In genomic region chr3:117603097-117603496, GRCh38 we compare ENCODE assay signal across 15 cellular contexts.
DNase-seq lines count a peak whose midpoint lies in the region; ATAC-seq and TF ChIP-seq lines count a peak whose summit lies in the region.
"Had no signal": no experiment of that assay in that cellular context is flagged by ENCODE, and none has a peak within 500 bp of the region (broad histone marks: within the 10 kb centered on the region; RNA-seq: fewer than 3 reads in every experiment).

No MANE protein-coding gene starts in this region.

- peaks cover 14% of the 10 kb centered on the region for H3K4me1 ChIP-seq in parathyroid adenoma
- no peaks in the 10 kb centered on the region for H3K4me1 ChIP-seq in esophagus muscularis mucosa
- H3K4me1 ChIP-seq: heart left ventricle had no signal

- H3K79me2 ChIP-seq in parathyroid adenoma: no peaks in the 10 kb centered on the region

- H3K36me3 ChIP-seq in parathyroid adenoma (ENCODE audit: control insufficient read depth, insufficient read depth, low read length) (no peaks in the 10 kb centered on the region), esophagus muscularis mucosa (no peaks in the 10 kb centered on the region)
- H3K36me3 ChIP-seq: heart left ventricle had no signal

- no peaks in the 10 kb centered on the region for H3K36me3 Mint-ChIP-seq in activated naive CD8-positive, alpha-beta T cell treated with anti-CD3 and anti-CD28 coated beads for 36 hours
- H3K36me3 Mint-ChIP-seq: T-cell had no signal

- no peaks in the 10 kb centered on the region for H3K27me3 Mint-ChIP-seq in activated naive CD8-positive, alpha-beta T cell treated with anti-CD3 and anti-CD28 coated beads for 36 hours
- H3K27me3 Mint-ChIP-seq: activated T-cell treated with anti-CD3 and anti-CD28 coated beads, Interleukin-2, amount 50 U/mL, for 24 hours; T-cell had no signal

- H3K4me3 Mint-ChIP-seq in activated naive CD8-positive, alpha-beta T cell treated with anti-CD3 and anti-CD28 coated beads for 36 hours: no peak overlapping the region
- H3K4me3 Mint-ChIP-seq: activated T-cell treated with anti-CD3 and anti-CD28 coated beads, Interleukin-2, amount 50 U/mL, for 24 hours; T-cell had no signal

- no peak for TF ChIP-seq EP300 in esophagus muscularis mucosa (IDR thresholded peaks at IDR 0.05)

- H3K9me3 Mint-ChIP-seq in activated naive CD8-positive, alpha-beta T cell treated with anti-CD3 and anti-CD28 coated beads for 36 hours: no peaks in the 10 kb centered on the region
- H3K9me3 Mint-ChIP-seq: activated T-cell treated with anti-CD3 and anti-CD28 coated beads, Interleukin-2, amount 50 U/mL, for 24 hours had no signal

- no peaks in the 10 kb centered on the region for H3K4me1 Mint-ChIP-seq in activated naive CD8-positive, alpha-beta T cell treated with anti-CD3 and anti-CD28 coated beads for 36 hours
- H3K4me1 Mint-ChIP-seq: T-cell had no signal

- WGBS in esophagus muscularis mucosa: 49% methylated on average over 3 of the region's 3 CpGs

- peak; percentile 82 for ATAC-seq in HG02759 (IDR thresholded peaks at IDR 0.05; ENCODE audit: unreplicated experiment)
- ATAC-seq: heart left ventricle, T-cell had no signal

- peak; percentile 18 for DNase-seq in NCI-H1694 treated with DMSO at 0.1 percent for 48 hours (lab: John Stamatoyannopoulos, UW)
- DNase-seq in NCI-H1694 (lab: John Stamatoyannopoulos, UW): no peak
- peak; percentile 86 for DNase-seq in MV-4-11 (lab: John Stamatoyannopoulos, UW)
- no peak for DNase-seq in activated naive CD8-positive, alpha-beta T cell treated with anti-CD3 and anti-CD28 coated beads for 36 hours
- DNase-seq in NCI-H128 (lab: John Stamatoyannopoulos, UW; ENCODE audit: unreplicated experiment): no peak
- DNase-seq in esophagus muscularis mucosa (ENCODE audit: extremely low spot score): no peak
- DNase-seq: 8988T; activated T-cell treated with anti-CD3 and anti-CD28 coated beads, Interleukin-2, amount 50 U/mL, for 24 hours; cerebellar nuclear complex; heart left ventricle; NCI-H2081 treated with DMSO at 0.1 percent for 48 hours; stimulated activated CD4-positive, alpha-beta T cell treated with anti-CD3 and anti-CD28 coated beads, Interleukin-2, amount 100 ng/mL, for 48 hours; T-cell had no signal

- H3K27ac ChIP-seq in parathyroid adenoma: no peak overlapping the region
- H3K27ac ChIP-seq in esophagus muscularis mucosa (replicated peaks in 1 of 4): no peak overlapping the region
- H3K27ac ChIP-seq: heart left ventricle had no signal

- no peaks in the 10 kb centered on the region for H3K27me3 ChIP-seq in parathyroid adenoma (ENCODE audit: control insufficient read depth, insufficient read depth, low read length)
- no peaks in the 10 kb centered on the region for H3K27me3 ChIP-seq in esophagus muscularis mucosa

- H3K27ac Mint-ChIP-seq in activated naive CD8-positive, alpha-beta T cell treated with anti-CD3 and anti-CD28 coated beads for 36 hours: no peak overlapping the region
- H3K27ac Mint-ChIP-seq: activated T-cell treated with anti-CD3 and anti-CD28 coated beads, Interleukin-2, amount 50 U/mL, for 24 hours; T-cell had no signal

- peak overlapping the region; percentile 30 for H2AFZ ChIP-seq in parathyroid adenoma

- TF ChIP-seq CTCF in parathyroid adenoma (IDR thresholded peaks at IDR 0.05): no peak
- TF ChIP-seq CTCF in esophagus muscularis mucosa (IDR thresholded peaks at IDR 0.05): no peak

- H3K4me3 ChIP-seq in parathyroid adenoma (ENCODE audit: low read depth, low read length): no peak overlapping the region
- no peak overlapping the region for H3K4me3 ChIP-seq in esophagus muscularis mucosa
- H3K4me3 ChIP-seq: heart left ventricle had no signal

- intact Hi-C loops in esophagus muscularis mucosa (cut with DNase I): no loop called here

- H3K9me3 ChIP-seq in parathyroid adenoma (ENCODE audit: control insufficient read depth, low read length): no peaks in the 10 kb centered on the region
- no peaks in the 10 kb centered on the region for H3K9me3 ChIP-seq in esophagus muscularis mucosa
- H3K9me3 ChIP-seq: heart left ventricle had no signal

- TF ChIP-seq POLR2A in esophagus muscularis mucosa (IDR thresholded peaks at IDR 0.05; ENCODE audit: low read depth): no peak

- no peak overlapping the region for H3K4me2 ChIP-seq in parathyroid adenoma (ENCODE audit: low read length)

- no peak overlapping the region for H3K9ac ChIP-seq in parathyroid adenoma

Comparison
In these comparisons a context has a peak if more than half of its experiments do, and no peak if none do; other contexts are left out.
1. DNase-seq: peak in NCI-H1694 treated with DMSO at 0.1 percent for 48 hours (single experiment) and MV-4-11 (single experiment); none in NCI-H1694 (single experiment), activated naive CD8-positive, alpha-beta T cell treated with anti-CD3 and anti-CD28 coated beads for 36 hours (single experiment), NCI-H128 (single experiment) and esophagus muscularis mucosa (single experiment).